ENCODE assay signal across 36 cellular contexts in the genomic region with DNA sequence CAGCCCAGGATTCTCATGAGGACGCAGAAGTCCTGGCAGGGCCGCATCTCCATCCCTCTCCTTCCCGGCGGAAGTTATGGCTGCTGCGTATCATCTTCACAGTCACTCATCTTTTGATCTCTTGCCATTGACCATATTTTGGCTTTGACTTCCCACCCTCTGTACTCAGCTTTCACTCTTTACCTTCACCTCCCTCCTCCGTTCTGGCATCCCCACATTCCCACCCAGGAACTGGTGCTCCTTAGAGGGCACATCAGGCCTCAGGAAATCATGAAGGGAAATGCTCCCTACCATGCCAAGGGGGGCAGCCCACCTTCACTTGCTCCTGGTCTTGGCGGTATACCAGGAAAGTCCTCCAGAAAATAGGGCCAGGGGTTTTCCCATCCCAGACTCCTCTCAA. TPM values are rescaled to one million over a fixed set of nuclear protein-coding genes. Genes with fewer than 3 reads are reported as not detected.
"Had no signal": no experiment of that assay in that cellular context is flagged by ENCODE, and none has a peak within 500 bp of the region (broad histone marks: within the 10 kb centered on the region; RNA-seq: fewer than 3 reads in every experiment).

No MANE protein-coding gene starts in this region.

- H3K27me3 Mint-ChIP-seq: dendritic cell treated with granulocyte-macrophage colony-stimulating factor and Interleukin-4, amounts not matched to agents 40 ng/mL and 50 ng/mL, for 4 days; effector memory CD8-positive, alpha-beta T cell; naive B cell; natural killer cell treated with Interleukin-12 subunit alpha and Interleukin-12 subunit beta and Interleukin-15 and Interleukin-18, amount 100 ng/mL, for 72 hours; type B pancreatic cell had no signal

- H3K27ac ChIP-seq: colonic mucosa, foreskin keratinocyte, gastroesophageal sphincter, heart left ventricle, hepatocyte, left lung, neutrophil, stomach, thyroid gland had no signal

- DNase-seq: effector memory CD8-positive, alpha-beta T cell; foreskin keratinocyte; heart left ventricle; kidney; left cardiac atrium; left lung; naive B cell; stimulated activated CD4-positive, alpha-beta T cell treated with anti-CD3 and anti-CD28 coated beads, Interleukin-12 subunit alpha, Interleukin-12 subunit beta, amount 100 ng/mL, for 4 hours; stimulated activated CD4-positive, alpha-beta T cell treated with anti-CD3 and anti-CD28 coated beads, Interleukin-1b, Interleukin-23, amount 100 ng/mL, for 48 hours; stimulated activated CD4-positive, alpha-beta T cell treated with anti-CD3 and anti-CD28 coated beads, Interleukin-4, amount 100 ng/mL, for 1 hour; stimulated activated CD8-positive, alpha-beta memory T cell treated with anti-CD3 and anti-CD28 coated beads, Interleukin-4, amount 100 ng/mL, for 48 hours; stimulated activated naive CD4-positive, alpha-beta T cell treated with Interleukin-2 at 50 U/mL for 16 hours; stomach; thyroid gland had no signal

- H3K36me3 ChIP-seq: colonic mucosa, pancreas, thyroid gland had no signal

- H3K9me3 ChIP-seq: colonic mucosa, gastroesophageal sphincter, heart left ventricle, left lung, mucosa of descending colon, neutrophil, pancreas, stomach, thyroid gland had no signal

- H3K4me2 ChIP-seq: hepatocyte, smooth muscle cell had no signal

- ATAC-seq: effector memory CD8-positive, alpha-beta T cell; gastroesophageal sphincter; heart left ventricle; left cardiac atrium; left lung; sciatic nerve had no signal

- H3K4me1 ChIP-seq: colonic mucosa, foreskin keratinocyte, left lung, stomach had no signal

- H3K36me3 Mint-ChIP-seq: naive B cell had no signal

- H2AFZ ChIP-seq: hepatocyte had no signal

- H3K4me3 Mint-ChIP-seq: dendritic cell treated with granulocyte-macrophage colony-stimulating factor and Interleukin-4, amounts not matched to agents 40 ng/mL and 50 ng/mL, for 4 days; effector memory CD8-positive, alpha-beta T cell; mesothelial cell of epicardium; naive B cell; natural killer cell treated with Interleukin-12 subunit alpha and Interleukin-12 subunit beta and Interleukin-15 and Interleukin-18, amount 100 ng/mL, for 72 hours; neural crest cell; type B pancreatic cell had no signal

- H3K4me3 ChIP-seq: colonic mucosa, gastroesophageal sphincter, heart left ventricle, hepatocyte, left lung, mucosa of descending colon, pancreas, smooth muscle cell, stomach, thyroid gland had no signal

- H3K27ac Mint-ChIP-seq: dendritic cell treated with granulocyte-macrophage colony-stimulating factor and Interleukin-4, amounts not matched to agents 40 ng/mL and 50 ng/mL, for 4 days; mesothelial cell of epicardium; natural killer cell treated with Interleukin-12 subunit alpha and Interleukin-12 subunit beta and Interleukin-15 and Interleukin-18, amount 100 ng/mL, for 72 hours; progenitor cell of endocrine pancreas; type B pancreatic cell had no signal

- H3K9me3 Mint-ChIP-seq: dendritic cell treated with granulocyte-macrophage colony-stimulating factor and Interleukin-4, amounts not matched to agents 40 ng/mL and 50 ng/mL, for 4 days; effector memory CD8-positive, alpha-beta T cell; mesothelial cell of epicardium; naive B cell; natural killer cell treated with Interleukin-12 subunit alpha and Interleukin-12 subunit beta and Interleukin-15 and Interleukin-18, amount 100 ng/mL, for 72 hours; neural crest cell; type B pancreatic cell had no signal

- H3K27me3 ChIP-seq: colonic mucosa, foreskin keratinocyte, gastroesophageal sphincter, heart left ventricle, hepatocyte, left lung, neutrophil, pancreas, stomach, thyroid gland had no signal

- H3K79me2 ChIP-seq: hepatocyte had no signal

RNA-seq across cellular contexts. Expression of gene TEX52, which starts 1.3 kb away (rescaled TPM):
- total RNA-seq: cerebellum; colonic mucosa; fibroblast of lung; foreskin keratinocyte; gastroesophageal sphincter; heart left ventricle; hepatocyte; kidney; left cardiac atrium; left lung; lower leg skin; lung microvascular endothelial cell; mesothelial cell of epicardium; mucosa of descending colon; natural killer cell treated with Interleukin-12 subunit alpha and Interleukin-12 subunit beta and Interleukin-15 and Interleukin-18, amount 100 ng/mL, for 72 hours; neural crest cell; omental fat pad; progenitor cell of endocrine pancreas; sciatic nerve; smooth muscle cell; stomach; subcutaneous adipose tissue; temporal lobe; thyroid gland had no signal
- polyA plus RNA-seq: esophagus, fibroblast of lung, foreskin keratinocyte, heart left ventricle, hepatocyte, pancreas, stomach had no signal

RNA-seq across cellular contexts. Expression of gene NRIP2, which starts 20.7 kb away (rescaled TPM):
- total RNA-seq: foreskin keratinocyte; hepatocyte; lung microvascular endothelial cell; mesothelial cell of epicardium; natural killer cell treated with Interleukin-12 subunit alpha and Interleukin-12 subunit beta and Interleukin-15 and Interleukin-18, amount 100 ng/mL, for 72 hours; neural crest cell; progenitor cell of endocrine pancreas had no signal
- polyA plus RNA-seq: foreskin keratinocyte had no signal
